18 cellular contexts compared by ENCODE assay signal in genomic region chr18:31606265-31606664, GRCh38. TPM values are rescaled to one million over a fixed set of nuclear protein-coding genes. Genes with fewer than 3 reads are reported as not detected.
DNase-seq lines count a peak whose midpoint lies in the region; ATAC-seq and TF ChIP-seq lines count a peak whose summit lies in the region.
"Had no signal": no experiment of that assay in that cellular context is flagged by ENCODE, and none has a peak within 500 bp of the region (broad histone marks: within the 10 kb centered on the region; RNA-seq: fewer than 3 reads in every experiment).

No MANE protein-coding gene starts in this region.

- no peaks in the 10 kb centered on the region for H3K27me3 ChIP-seq in neural cell (ENCODE audit: insufficient read depth, low read depth, low read length)
- H3K27me3 ChIP-seq: BE2C had no signal

- no peaks in the 10 kb centered on the region for H3F3A ChIP-seq in neural cell (ENCODE audit: insufficient read depth, low read length, poor library complexity, severe bottlenecking)

- no peak for TF ChIP-seq RAD21 in neural cell (conservative IDR thresholded peaks at IDR 0.05)

- H3K9me3 ChIP-seq in neural cell (ENCODE audit: low read length): no peaks in the 10 kb centered on the region
- H3K9me3 ChIP-seq: BE2C, HAP-1 had no signal

- TF ChIP-seq CTCF in neural cell (IDR thresholded peaks at IDR 0.05; ENCODE audit: poor library complexity, severe bottlenecking): no peak

- H3K27ac ChIP-seq in neural cell (ENCODE audit: low read length): peak overlapping the region; percentile 33
- H3K27ac ChIP-seq: C4-2B, GM23248, HL-60 had no signal

- H3K4me2 ChIP-seq in neural cell (ENCODE audit: low read length): no peak overlapping the region

- no peaks in the 10 kb centered on the region for H3K9me2 ChIP-seq in neural cell (ENCODE audit: insufficient read depth, low read length)

- peak; percentile 73 for TF ChIP-seq EP300 in neural cell (conservative IDR thresholded peaks at IDR 0.05; ENCODE audit: poor library complexity, severe bottlenecking)

- ATAC-seq in left colon: peak; percentile 40
- no peak for ATAC-seq in HG03439 (IDR thresholded peaks at IDR 0.05; ENCODE audit: unreplicated experiment)
- ATAC-seq: K562 had no signal

- intact Hi-C loops in left colon (cut with DNase I, micrococcal nuclease): no loop called here

- no peak overlapping the region for H2AFZ ChIP-seq in neural cell (ENCODE audit: low read depth, low read length)
- H2AFZ ChIP-seq: GM23248 had no signal

- H3K4me3 ChIP-seq in neural cell (ENCODE audit: low read length): peak overlapping the region; percentile 6
- H3K4me3 ChIP-seq: GM23248, HAP-1, K562 had no signal

- no peaks in the 10 kb centered on the region for H4K20me1 ChIP-seq in neural cell (ENCODE audit: insufficient read depth)

- no peaks in the 10 kb centered on the region for H3K36me3 ChIP-seq in neural cell (ENCODE audit: insufficient read depth, low read length)
- H3K36me3 ChIP-seq: BE2C, HAP-1 had no signal

- DNase-seq in NCI-H69 (lab: John Stamatoyannopoulos, UW) (peak; percentile 28), glomerular visceral epithelial cell (ENCODE audit: extremely low spot score) (peak; percentile 9), left colon (no peak), NOMO-1 treated with DMSO at 0.1 percent for 48 hours (lab: John Stamatoyannopoulos, UW; ENCODE audit: unreplicated experiment) (no peak), NCI-H526 (lab: John Stamatoyannopoulos, UW) (no peak)
- DNase-seq: ACHN; BE2C; CD4-positive, alpha-beta T cell; GM23248; IMR-90 had no signal

- H3K79me2 ChIP-seq in neural cell (replicated peaks; ENCODE audit: insufficient read depth, low read length): no peaks in the 10 kb centered on the region

- no peak overlapping the region for H3K9ac ChIP-seq in neural cell (ENCODE audit: low read length)
- H3K9ac ChIP-seq: GM23248 had no signal

TF ChIP-seq in neural cell, 6 proteins besides CTCF, POLR2A, EP300 and RAD21:
- TF ChIP-seq TAF1 (IDR thresholded peaks at IDR 0.05; ENCODE audit: low read depth) (no peak), POLR2AphosphoS5 (IDR thresholded peaks at IDR 0.05) (peak; percentile 25), SMC3 (conservative IDR thresholded peaks at IDR 0.05; ENCODE audit: poor library complexity) (no peak), MXI1 (conservative IDR thresholded peaks at IDR 0.05; ENCODE audit: poor library complexity, severe bottlenecking) (no peak), EZH2 (IDR thresholded peaks at IDR 0.05; ENCODE audit: borderline replicate concordance, insufficient read depth, low read length, poor library complexity, severe bottlenecking) (no peak)

RNA-seq across cellular contexts. Expression of gene TTR, which starts 14.6 kb away (rescaled TPM):
- 1 to 10 TPM; 1.2 to 1.9 TPM for total RNA-seq in left colon
- not detected in 2 replicates for polyA plus RNA-seq in neural cell
- not detected in 2 replicates for polyA minus RNA-seq in neural cell
- total RNA-seq: CD4-positive, alpha-beta T cell; GM23248; H4; HT1080; IMR-90 had no signal
- polyA plus RNA-seq: GM23248, IMR-90 had no signal

Comparison
In these comparisons a context has a peak if more than half of its experiments do, and no peak if none do; other contexts are left out.
1. DNase-seq: peak in NCI-H69 (single experiment) and glomerular visceral epithelial cell (single experiment); none in left colon (0 of 2), NOMO-1 treated with DMSO at 0.1 percent for 48 hours (single experiment) and NCI-H526 (0 of 2).